Comparison of ENCODE assay signal across 8 cellular contexts in the genomic region with DNA sequence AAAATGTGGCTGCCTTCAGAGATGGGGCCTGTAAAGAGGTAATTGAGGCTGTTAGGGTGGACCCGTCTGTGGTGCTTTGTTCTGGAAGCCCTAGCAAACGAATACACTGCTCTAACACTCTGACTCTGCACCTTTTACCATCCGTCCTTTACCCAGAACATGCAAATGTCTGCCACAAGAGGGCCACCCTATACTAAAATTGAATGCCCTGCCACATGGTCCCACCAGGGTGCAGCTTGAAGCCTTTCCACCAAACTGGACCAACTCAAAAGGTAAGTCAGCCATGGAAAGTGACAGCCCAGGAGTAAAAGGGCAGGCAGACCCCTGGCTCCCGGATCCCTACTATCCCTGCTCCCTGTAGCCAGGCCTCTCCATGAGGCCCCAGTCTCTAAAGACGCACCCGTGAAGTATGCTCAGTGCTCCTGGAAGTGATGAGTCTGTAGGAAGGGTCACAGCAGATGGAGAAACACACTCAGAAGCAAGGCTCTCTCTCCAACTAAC. TPM values are rescaled to one million over a fixed set of nuclear protein-coding genes. Genes with fewer than 3 reads are reported as not detected.
DNase-seq lines count a peak whose midpoint lies in the region; ATAC-seq and TF ChIP-seq lines count a peak whose summit lies in the region.

No MANE protein-coding gene starts in this region.

- peaks cover 4% of the 10 kb centered on the region for H3K9me3 Mint-ChIP-seq in nephron progenitor cell

- peaks cover 5% of the 10 kb centered on the region for H3K27me3 Mint-ChIP-seq in nephron progenitor cell (ENCODE audit: low read depth, poor library complexity)

- ATAC-seq in GM21423 (IDR thresholded peaks at IDR 0.05; ENCODE audit: unreplicated experiment) (peak; percentile 72), esophagus mucosa (peak; percentile 90)

- H3K27me3 ChIP-seq in OCI-LY3 (ENCODE audit: low read depth, low read length) (peaks cover 30% of the 10 kb centered on the region), stomach smooth muscle (ENCODE audit: control insufficient read depth in 1 of 2, insufficient read depth in 2 of 2, low read length in 2 of 2) (no peaks in the 10 kb centered on the region)

- peaks cover 2% of the 10 kb centered on the region; the same call in 1 of the 2 replicates for H4K20me1 ChIP-seq in OCI-LY3 (ENCODE audit: insufficient read depth, low read length)

- no peak overlapping the region for H3K4me3 Mint-ChIP-seq in nephron progenitor cell

- H3K9ac ChIP-seq in OCI-LY3 (ENCODE audit: low read length) (no peak overlapping the region), stomach smooth muscle (ENCODE audit: low read length in 2 of 2) (peak overlapping the region in 1 of 2 donors; percentile 36)

- H3K4me2 ChIP-seq in OCI-LY3 (ENCODE audit: low read length), result peak overlapping the region; percentile 75

- H3K36me3 Mint-ChIP-seq in nephron progenitor cell (ENCODE audit: low read depth), result no peaks in the 10 kb centered on the region

- H2AFZ ChIP-seq in OCI-LY3 (ENCODE audit: low read depth, low read length), result no peak overlapping the region

- peak overlapping the region; percentile 29 for H3K4me3 ChIP-seq in OCI-LY3 (ENCODE audit: low read length)
- peak overlapping the region in 1 of 2 donors; percentile 54 for H3K4me3 ChIP-seq in stomach smooth muscle (ENCODE audit: low read length in 2 of 2)

- DNase-seq in DMS 273 treated with DMSO at 0.1 percent for 48 hours (lab: John Stamatoyannopoulos, UW) (peak; percentile 63), HuH-7.5 (ENCODE audit: low spot score) (peak; percentile 88), activated T-cell treated with anti-CD3 and anti-CD28 coated beads for 1 hour (ENCODE audit: low read depth) (peak; percentile 45), nephron progenitor cell (peak; percentile 62)

- H3K4me1 ChIP-seq in OCI-LY3 (ENCODE audit: low read length), result peaks cover 34% of the 10 kb centered on the region
- peaks cover 39% of the 10 kb centered on the region for H3K4me1 ChIP-seq in stomach smooth muscle (ENCODE audit: control insufficient read depth, insufficient read depth, low read length)

- no peaks in the 10 kb centered on the region for H3K79me2 ChIP-seq in OCI-LY3 (ENCODE audit: low read length)

- TF ChIP-seq CTCF in OCI-LY3 (IDR thresholded peaks at IDR 0.05; ENCODE audit: low read depth, low read length) (peak; percentile 97), nephron progenitor cell (IDR thresholded peaks at IDR 0.05) (peak; percentile 81)

- H3K9me3 ChIP-seq in OCI-LY3 (ENCODE audit: insufficient read depth, low read length) (no peaks in the 10 kb centered on the region), stomach smooth muscle (ENCODE audit: control insufficient read depth in 2 of 2, low read length in 2 of 2) (no peaks in the 10 kb centered on the region)

- peaks cover 15% of the 10 kb centered on the region for H3K4me1 Mint-ChIP-seq in nephron progenitor cell

- no peak overlapping the region for H3K27ac Mint-ChIP-seq in nephron progenitor cell

- no peaks in the 10 kb centered on the region for H3K36me3 ChIP-seq in OCI-LY3 (replicated peaks; ENCODE audit: low read depth, low read length)
- H3K36me3 ChIP-seq in stomach smooth muscle (ENCODE audit: control insufficient read depth in 2 of 2, insufficient read depth in 2 of 2, low read length in 2 of 2), result no peaks in the 10 kb centered on the region

- H3K27ac ChIP-seq in OCI-LY3 (ENCODE audit: low read length) (no peak overlapping the region), stomach smooth muscle (ENCODE audit: low read length) (peak overlapping the region; percentile 55)

RNA-seq across cellular contexts. Expression of a gene that starts 5.8 kb away (rescaled TPM):
- total RNA-seq in esophagus mucosa, result 1.3 TPM

RNA-seq across cellular contexts. Expression of a gene that starts 32.9 kb away (rescaled TPM):
- total RNA-seq in esophagus mucosa, result 222 TPM
